In genomic region chr19:46600393-46601317, GRCh38 we compare ENCODE assay signal across 1 cellular context.
TF ChIP-seq lines count a peak whose summit lies in the region.

No MANE protein-coding gene starts in this region.

TF ChIP-seq in HepG2, 621 proteins besides CTCF, POLR2A, EP300 and RAD21 (continued from another document and continues in another):
- TF ChIP-seq, protein P1, sequence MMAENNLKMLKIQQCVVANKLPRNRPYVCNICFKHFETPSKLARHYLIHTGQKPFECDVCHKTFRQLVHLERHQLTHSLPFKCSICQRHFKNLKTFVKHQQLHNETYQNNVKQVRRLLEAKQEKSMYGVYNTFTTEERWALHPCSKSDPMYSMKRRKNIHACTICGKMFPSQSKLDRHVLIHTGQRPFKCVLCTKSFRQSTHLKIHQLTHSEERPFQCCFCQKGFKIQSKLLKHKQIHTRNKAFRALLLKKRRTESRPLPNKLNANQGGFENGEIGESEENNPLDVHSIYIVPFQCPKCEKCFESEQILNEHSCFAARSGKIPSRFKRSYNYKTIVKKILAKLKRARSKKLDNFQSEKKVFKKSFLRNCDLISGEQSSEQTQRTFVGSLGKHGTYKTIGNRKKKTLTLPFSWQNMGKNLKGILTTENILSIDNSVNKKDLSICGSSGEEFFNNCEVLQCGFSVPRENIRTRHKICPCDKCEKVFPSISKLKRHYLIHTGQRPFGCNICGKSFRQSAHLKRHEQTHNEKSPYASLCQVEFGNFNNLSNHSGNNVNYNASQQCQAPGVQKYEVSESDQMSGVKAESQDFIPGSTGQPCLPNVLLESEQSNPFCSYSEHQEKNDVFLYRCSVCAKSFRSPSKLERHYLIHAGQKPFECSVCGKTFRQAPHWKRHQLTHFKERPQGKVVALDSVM (CRISPR knock-in tag; IDR thresholded peaks at IDR 0.05): no peak
- no peak for TF ChIP-seq NR0B2 (CRISPR knock-in tag; IDR thresholded peaks at IDR 0.05)
- TF ChIP-seq ZFP37 (CRISPR knock-in tag; IDR thresholded peaks at IDR 0.05; ENCODE audit: borderline replicate concordance): no peak; the same call in 1 of the 2 replicates
- 0 out of 2 replicates have a peak, but pooled peaks have one; percentile 72 for TF ChIP-seq SRY (CRISPR knock-in tag; IDR thresholded peaks at IDR 0.05)
- no peak for TF ChIP-seq ZNF337 (CRISPR knock-in tag; IDR thresholded peaks at IDR 0.05; ENCODE audit: borderline replicate concordance, low read depth)
- TF ChIP-seq ZSCAN21 (CRISPR knock-in tag; IDR thresholded peaks at IDR 0.05; ENCODE audit: borderline replicate concordance): no peak
- TF ChIP-seq PHF21A (CRISPR knock-in tag; IDR thresholded peaks at IDR 0.05): peak; percentile 93
- TF ChIP-seq DBP (CRISPR knock-in tag; IDR thresholded peaks at IDR 0.05; ENCODE audit: not compliant biosample characterization): no peak
- 0 out of 2 replicates have a peak, but pooled peaks have one; percentile 22 for TF ChIP-seq ZNF256 (CRISPR knock-in tag; conservative IDR thresholded peaks at IDR 0.05)
- TF ChIP-seq SMYD3 (CRISPR knock-in tag; IDR thresholded peaks at IDR 0.05): no peak
- TF ChIP-seq ZNF207 (IDR thresholded peaks at IDR 0.05; ENCODE audit: borderline replicate concordance): no peak
- TF ChIP-seq ZNF17 (CRISPR knock-in tag; IDR thresholded peaks at IDR 0.05): no peak
- peak; percentile 43; the same call in 1 of the 2 replicates for TF ChIP-seq RXRB (CRISPR knock-in tag; IDR thresholded peaks at IDR 0.05; ENCODE audit: borderline replicate concordance)
- peak; percentile 81; the same call in 1 of the 2 replicates for TF ChIP-seq ZNF24 (IDR thresholded peaks at IDR 0.05)
- TF ChIP-seq ZNF333 (CRISPR knock-in tag; IDR thresholded peaks at IDR 0.05; ENCODE audit: borderline replicate concordance): no peak; the same call in 1 of the 2 replicates
- no peak for TF ChIP-seq ZNF460 (CRISPR knock-in tag; IDR thresholded peaks at IDR 0.05; ENCODE audit: borderline replicate concordance)
- TF ChIP-seq CERS6 (CRISPR knock-in tag; IDR thresholded peaks at IDR 0.05): no peak
- TF ChIP-seq, protein P2, sequence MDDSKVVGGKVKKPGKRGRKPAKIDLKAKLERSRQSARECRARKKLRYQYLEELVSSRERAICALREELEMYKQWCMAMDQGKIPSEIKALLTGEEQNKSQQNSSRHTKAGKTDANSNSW (CRISPR knock-in tag; IDR thresholded peaks at IDR 0.05; ENCODE audit: borderline replicate concordance): no peak
- TF ChIP-seq, protein P3, sequence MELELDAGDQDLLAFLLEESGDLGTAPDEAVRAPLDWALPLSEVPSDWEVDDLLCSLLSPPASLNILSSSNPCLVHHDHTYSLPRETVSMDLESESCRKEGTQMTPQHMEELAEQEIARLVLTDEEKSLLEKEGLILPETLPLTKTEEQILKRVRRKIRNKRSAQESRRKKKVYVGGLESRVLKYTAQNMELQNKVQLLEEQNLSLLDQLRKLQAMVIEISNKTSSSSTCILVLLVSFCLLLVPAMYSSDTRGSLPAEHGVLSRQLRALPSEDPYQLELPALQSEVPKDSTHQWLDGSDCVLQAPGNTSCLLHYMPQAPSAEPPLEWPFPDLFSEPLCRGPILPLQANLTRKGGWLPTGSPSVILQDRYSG (CRISPR knock-in tag; IDR thresholded peaks at IDR 0.05): no peak
- no peak for TF ChIP-seq GZF1 (CRISPR knock-in tag; IDR thresholded peaks at IDR 0.05)
- peak; percentile 16; the same call in 1 of the 2 replicates for TF ChIP-seq FOXP4 (CRISPR knock-in tag; IDR thresholded peaks at IDR 0.05)
- no peak for TF ChIP-seq IRF1 (CRISPR knock-in tag; IDR thresholded peaks at IDR 0.05; ENCODE audit: low read depth)
- TF ChIP-seq IRF9 (CRISPR knock-in tag; IDR thresholded peaks at IDR 0.05; ENCODE audit: borderline replicate concordance): peak; percentile 52; the same call in 1 of the 2 replicates
- no peak for TF ChIP-seq ZFYVE20 (CRISPR knock-in tag; IDR thresholded peaks at IDR 0.05; ENCODE audit: borderline replicate concordance, low read depth)
- no peak for TF ChIP-seq TCF7 (IDR thresholded peaks at IDR 0.05; ENCODE audit: low read depth)
- TF ChIP-seq ZNF607 (CRISPR knock-in tag; IDR thresholded peaks at IDR 0.05; ENCODE audit: borderline replicate concordance): peak; percentile 72
- TF ChIP-seq SNAI1 (CRISPR knock-in tag; IDR thresholded peaks at IDR 0.05; ENCODE audit: borderline replicate concordance): no peak
- TF ChIP-seq SAP130 (CRISPR knock-in tag; IDR thresholded peaks at IDR 0.05; ENCODE audit: low read depth): peak; percentile 79
- TF ChIP-seq KAT8 (CRISPR knock-in tag; IDR thresholded peaks at IDR 0.05): peak; percentile 90
- TF ChIP-seq ZNF383 (CRISPR knock-in tag; IDR thresholded peaks at IDR 0.05; ENCODE audit: borderline replicate concordance): 0 out of 2 replicates have a peak, but pooled peaks have one; percentile 12
- TF ChIP-seq HNF4G (IDR thresholded peaks at IDR 0.05; ENCODE audit: borderline replicate concordance, low read depth, low read length): no peak
- no peak for TF ChIP-seq HNF4G (CRISPR knock-in tag; IDR thresholded peaks at IDR 0.05; ENCODE audit: borderline replicate concordance, low read depth)
- TF ChIP-seq, protein P4, sequence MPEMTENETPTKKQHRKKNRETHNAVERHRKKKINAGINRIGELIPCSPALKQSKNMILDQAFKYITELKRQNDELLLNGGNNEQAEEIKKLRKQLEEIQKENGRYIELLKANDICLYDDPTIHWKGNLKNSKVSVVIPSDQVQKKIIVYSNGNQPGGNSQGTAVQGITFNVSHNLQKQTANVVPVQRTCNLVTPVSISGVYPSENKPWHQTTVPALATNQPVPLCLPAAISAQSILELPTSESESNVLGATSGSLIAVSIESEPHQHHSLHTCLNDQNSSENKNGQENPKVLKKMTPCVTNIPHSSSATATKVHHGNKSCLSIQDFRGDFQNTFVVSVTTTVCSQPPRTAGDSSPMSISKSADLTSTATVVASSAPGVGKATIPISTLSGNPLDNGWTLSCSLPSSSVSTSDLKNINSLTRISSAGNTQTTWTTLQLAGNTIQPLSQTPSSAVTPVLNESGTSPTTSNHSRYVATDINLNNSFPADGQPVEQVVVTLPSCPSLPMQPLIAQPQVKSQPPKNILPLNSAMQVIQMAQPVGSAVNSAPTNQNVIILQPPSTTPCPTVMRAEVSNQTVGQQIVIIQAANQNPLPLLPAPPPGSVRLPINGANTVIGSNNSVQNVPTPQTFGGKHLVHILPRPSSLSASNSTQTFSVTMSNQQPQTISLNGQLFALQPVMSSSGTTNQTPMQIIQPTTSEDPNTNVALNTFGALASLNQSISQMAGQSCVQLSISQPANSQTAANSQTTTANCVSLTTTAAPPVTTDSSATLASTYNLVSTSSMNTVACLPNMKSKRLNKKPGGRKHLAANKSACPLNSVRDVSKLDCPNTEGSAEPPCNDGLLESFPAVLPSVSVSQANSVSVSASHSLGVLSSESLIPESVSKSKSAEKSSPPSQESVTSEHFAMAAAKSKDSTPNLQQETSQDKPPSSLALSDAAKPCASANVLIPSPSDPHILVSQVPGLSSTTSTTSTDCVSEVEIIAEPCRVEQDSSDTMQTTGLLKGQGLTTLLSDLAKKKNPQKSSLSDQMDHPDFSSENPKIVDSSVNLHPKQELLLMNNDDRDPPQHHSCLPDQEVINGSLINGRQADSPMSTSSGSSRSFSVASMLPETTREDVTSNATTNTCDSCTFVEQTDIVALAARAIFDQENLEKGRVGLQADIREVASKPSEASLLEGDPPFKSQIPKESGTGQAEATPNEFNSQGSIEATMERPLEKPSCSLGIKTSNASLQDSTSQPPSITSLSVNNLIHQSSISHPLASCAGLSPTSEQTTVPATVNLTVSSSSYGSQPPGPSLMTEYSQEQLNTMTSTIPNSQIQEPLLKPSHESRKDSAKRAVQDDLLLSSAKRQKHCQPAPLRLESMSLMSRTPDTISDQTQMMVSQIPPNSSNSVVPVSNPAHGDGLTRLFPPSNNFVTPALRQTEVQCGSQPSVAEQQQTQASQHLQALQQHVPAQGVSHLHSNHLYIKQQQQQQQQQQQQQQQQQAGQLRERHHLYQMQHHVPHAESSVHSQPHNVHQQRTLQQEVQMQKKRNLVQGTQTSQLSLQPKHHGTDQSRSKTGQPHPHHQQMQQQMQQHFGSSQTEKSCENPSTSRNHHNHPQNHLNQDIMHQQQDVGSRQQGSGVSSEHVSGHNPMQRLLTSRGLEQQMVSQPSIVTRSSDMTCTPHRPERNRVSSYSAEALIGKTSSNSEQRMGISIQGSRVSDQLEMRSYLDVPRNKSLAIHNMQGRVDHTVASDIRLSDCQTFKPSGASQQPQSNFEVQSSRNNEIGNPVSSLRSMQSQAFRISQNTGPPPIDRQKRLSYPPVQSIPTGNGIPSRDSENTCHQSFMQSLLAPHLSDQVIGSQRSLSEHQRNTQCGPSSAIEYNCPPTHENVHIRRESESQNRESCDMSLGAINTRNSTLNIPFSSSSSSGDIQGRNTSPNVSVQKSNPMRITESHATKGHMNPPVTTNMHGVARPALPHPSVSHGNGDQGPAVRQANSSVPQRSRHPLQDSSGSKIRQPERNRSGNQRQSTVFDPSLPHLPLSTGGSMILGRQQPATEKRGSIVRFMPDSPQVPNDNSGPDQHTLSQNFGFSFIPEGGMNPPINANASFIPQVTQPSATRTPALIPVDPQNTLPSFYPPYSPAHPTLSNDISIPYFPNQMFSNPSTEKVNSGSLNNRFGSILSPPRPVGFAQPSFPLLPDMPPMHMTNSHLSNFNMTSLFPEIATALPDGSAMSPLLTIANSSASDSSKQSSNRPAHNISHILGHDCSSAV (CRISPR knock-in tag; IDR thresholded peaks at IDR 0.05; ENCODE audit: borderline replicate concordance): 0 out of 2 replicates have a peak, but pooled peaks have one; percentile 49
